Comparison of ENCODE assay signal across 1 cellular context in the genomic region with DNA sequence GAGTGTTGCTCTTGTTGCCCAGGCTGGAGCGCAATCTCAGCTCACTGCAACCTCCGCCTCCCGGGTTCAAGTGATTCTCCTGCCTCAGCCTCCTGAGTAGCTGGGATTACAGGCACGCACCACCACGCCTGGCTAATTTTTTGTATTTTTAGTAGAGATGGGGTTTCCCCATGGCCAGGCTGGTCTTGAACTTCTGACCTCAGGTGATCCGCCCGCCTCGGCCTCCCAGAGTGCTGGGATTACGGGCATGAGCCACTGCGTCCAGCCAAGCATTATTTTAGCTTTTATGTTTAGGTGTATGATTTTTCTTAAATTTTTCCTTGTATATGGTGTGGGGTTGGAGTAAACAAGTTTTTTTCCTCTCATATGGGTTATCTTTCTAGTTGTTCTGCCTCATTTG.
TF ChIP-seq lines count a peak whose summit lies in the region.

No MANE protein-coding gene starts in this region.

TF ChIP-seq in GM12878, 131 proteins besides CTCF, POLR2A, EP300 and RAD21:
- peak; percentile 49; the same call in 1 of the 2 replicates for TF ChIP-seq ZNF217 (IDR thresholded peaks at IDR 0.05)
- TF ChIP-seq, protein P1, sequence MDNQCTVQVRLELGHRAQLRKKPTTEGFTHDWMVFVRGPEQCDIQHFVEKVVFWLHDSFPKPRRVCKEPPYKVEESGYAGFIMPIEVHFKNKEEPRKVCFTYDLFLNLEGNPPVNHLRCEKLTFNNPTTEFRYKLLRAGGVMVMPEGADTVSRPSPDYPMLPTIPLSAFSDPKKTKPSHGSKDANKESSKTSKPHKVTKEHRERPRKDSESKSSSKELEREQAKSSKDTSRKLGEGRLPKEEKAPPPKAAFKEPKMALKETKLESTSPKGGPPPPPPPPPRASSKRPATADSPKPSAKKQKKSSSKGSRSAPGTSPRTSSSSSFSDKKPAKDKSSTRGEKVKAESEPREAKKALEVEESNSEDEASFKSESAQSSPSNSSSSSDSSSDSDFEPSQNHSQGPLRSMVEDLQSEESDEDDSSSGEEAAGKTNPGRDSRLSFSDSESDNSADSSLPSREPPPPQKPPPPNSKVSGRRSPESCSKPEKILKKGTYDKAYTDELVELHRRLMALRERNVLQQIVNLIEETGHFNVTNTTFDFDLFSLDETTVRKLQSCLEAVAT (IDR thresholded peaks at IDR 0.05) = peak; percentile 64
- peak; percentile 58 for TF ChIP-seq NR2F1 (conservative IDR thresholded peaks at IDR 0.05)
- peak in 1 of 2 experiments; percentile 55; a peak in 1 of 4 replicates for TF ChIP-seq BHLHE40 (IDR thresholded peaks at IDR 0.05; ENCODE audit: borderline replicate concordance in 1 of 2, low read depth in 2 of 2, low read length in 1 of 2)
